ENCODE assay signal across 16 cellular contexts in the genomic region with DNA sequence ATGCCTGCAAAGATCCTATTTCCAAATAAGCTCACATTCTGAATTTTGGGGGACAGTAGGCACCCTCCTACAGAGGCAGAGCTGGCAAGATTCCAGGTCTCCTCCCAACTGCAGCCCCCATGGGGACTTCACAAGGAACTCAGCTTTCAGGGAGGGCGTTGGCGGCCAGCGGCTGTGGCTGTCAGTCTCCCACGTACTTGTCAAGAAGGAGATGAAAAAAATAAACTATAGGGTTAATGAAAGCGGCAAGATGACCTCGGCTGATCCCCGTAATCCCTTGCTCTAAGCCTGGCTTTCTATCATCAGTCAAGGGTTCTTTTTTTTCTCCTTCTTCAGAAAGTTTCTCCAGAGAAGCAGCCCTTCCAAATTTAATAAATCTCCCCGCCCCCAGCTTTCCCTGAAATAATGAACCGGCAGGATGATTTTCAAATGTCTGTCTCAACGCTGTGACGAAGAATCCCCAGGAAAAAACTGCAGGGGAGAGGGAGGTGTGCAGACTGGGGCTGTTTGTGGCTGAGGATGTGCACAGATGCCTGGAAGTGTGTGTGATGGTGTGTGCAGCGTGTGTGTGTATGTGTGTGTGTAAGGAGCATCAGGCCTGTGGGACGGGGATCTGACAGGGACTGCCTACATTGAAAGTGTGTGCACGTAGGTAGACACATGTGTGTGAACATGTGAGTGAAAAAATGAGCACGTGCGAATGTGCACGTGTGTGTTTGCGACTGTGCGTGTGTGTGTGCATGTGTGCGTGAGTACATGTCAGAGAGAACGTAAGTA.
"Had no signal": no experiment of that assay in that cellular context is flagged by ENCODE, and none has a peak within 500 bp of the region (broad histone marks: within the 10 kb centered on the region; RNA-seq: fewer than 3 reads in every experiment).

No MANE protein-coding gene starts in this region.

- H3K9me3 ChIP-seq: body of pancreas, right atrium auricular region had no signal

- H3K4me1 Mint-ChIP-seq: neural crest cell had no signal

- DNase-seq: activated naive CD4-positive, alpha-beta T cell treated with anti-CD3 and anti-CD28 coated beads, Interleukin-2, amount 50 U/mL, for 16 hours; activated T-cell treated with anti-CD3 and anti-CD28 coated beads, Interleukin-2, amount 50 U/mL, for 1 hour; amniotic stem cell; body of pancreas; hippocampal formation; left ventricle myocardium superior; mesenchymal stem cell; stimulated activated CD4-positive, alpha-beta T cell treated with anti-CD3 and anti-CD28 coated beads, Interleukin-2, amount 100 ng/mL, for 24 hours; stimulated activated naive CD4-positive, alpha-beta T cell; substantia nigra; trophoblast cell had no signal

- H3K9me3 Mint-ChIP-seq: dendritic cell treated with granulocyte-macrophage colony-stimulating factor and Interleukin-4, amounts not matched to agents 40 ng/mL and 50 ng/mL, for 4 days; neural crest cell; T-helper 2 cell treated with Interferon-gamma antibody and Interleukin-4, amounts not matched to agents 5 μg/mL and 100 μg/mL, for 36 hours had no signal

- H3K4me3 ChIP-seq: body of pancreas, right atrium auricular region had no signal

- H3K27ac ChIP-seq: body of pancreas, right atrium auricular region had no signal

- ATAC-seq: activated CD4-positive, CD25-positive, alpha-beta regulatory T cell treated with anti-CD3 and anti-CD28 coated beads, Interleukin-2, amount 50 U/mL, for 24 hours; body of pancreas; left ventricle myocardium superior had no signal

- H3K4me1 ChIP-seq: body of pancreas, right atrium auricular region had no signal

- H3K36me3 ChIP-seq: right atrium auricular region had no signal

- H3K4me3 Mint-ChIP-seq: dendritic cell treated with granulocyte-macrophage colony-stimulating factor and Interleukin-4, amounts not matched to agents 40 ng/mL and 50 ng/mL, for 4 days; neural crest cell; T-helper 2 cell treated with Interferon-gamma antibody and Interleukin-4, amounts not matched to agents 5 μg/mL and 100 μg/mL, for 36 hours had no signal

- H3K27ac Mint-ChIP-seq: dendritic cell treated with granulocyte-macrophage colony-stimulating factor and Interleukin-4, amounts not matched to agents 40 ng/mL and 50 ng/mL, for 4 days; T-helper 2 cell treated with Interferon-gamma antibody and Interleukin-4, amounts not matched to agents 5 μg/mL and 100 μg/mL, for 36 hours had no signal

- H3K27me3 ChIP-seq: body of pancreas, right atrium auricular region had no signal
